1 cellular context compared by ENCODE assay signal in the genomic region with DNA sequence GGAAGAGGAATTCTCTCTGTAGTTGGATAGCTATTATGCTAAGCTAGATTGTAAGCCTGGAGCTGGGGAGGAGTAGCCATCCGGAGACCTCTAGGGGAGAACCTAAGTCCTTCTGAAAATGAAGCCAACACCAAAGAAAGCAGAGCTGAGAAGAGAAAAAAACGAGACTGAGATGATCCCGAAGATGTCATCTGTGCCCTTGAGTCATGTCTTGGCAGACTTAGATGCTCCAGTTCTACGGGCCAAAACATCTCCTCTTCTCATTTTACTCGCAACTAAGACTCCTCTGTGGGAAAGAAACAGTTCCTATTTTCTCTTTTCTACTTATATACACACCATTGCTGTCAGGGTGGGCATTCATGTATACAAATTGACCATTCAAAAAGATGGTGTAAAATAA.
TF ChIP-seq lines count a peak whose summit lies in the region.

No MANE protein-coding gene starts in this region.

TF ChIP-seq in H1, 55 proteins besides CTCF, POLR2A, EP300 and RAD21:
- no peak for TF ChIP-seq TAF1 (IDR thresholded peaks at IDR 0.05; ENCODE audit: low read depth, low read length)
- TF ChIP-seq CHD7 (IDR thresholded peaks at IDR 0.05; ENCODE audit: insufficient replicate concordance, low read length), result no peak
TF ChIP-seq in H1: peak in this region for 0.
